ENCODE assay signal across 14 cellular contexts in the genomic region with DNA sequence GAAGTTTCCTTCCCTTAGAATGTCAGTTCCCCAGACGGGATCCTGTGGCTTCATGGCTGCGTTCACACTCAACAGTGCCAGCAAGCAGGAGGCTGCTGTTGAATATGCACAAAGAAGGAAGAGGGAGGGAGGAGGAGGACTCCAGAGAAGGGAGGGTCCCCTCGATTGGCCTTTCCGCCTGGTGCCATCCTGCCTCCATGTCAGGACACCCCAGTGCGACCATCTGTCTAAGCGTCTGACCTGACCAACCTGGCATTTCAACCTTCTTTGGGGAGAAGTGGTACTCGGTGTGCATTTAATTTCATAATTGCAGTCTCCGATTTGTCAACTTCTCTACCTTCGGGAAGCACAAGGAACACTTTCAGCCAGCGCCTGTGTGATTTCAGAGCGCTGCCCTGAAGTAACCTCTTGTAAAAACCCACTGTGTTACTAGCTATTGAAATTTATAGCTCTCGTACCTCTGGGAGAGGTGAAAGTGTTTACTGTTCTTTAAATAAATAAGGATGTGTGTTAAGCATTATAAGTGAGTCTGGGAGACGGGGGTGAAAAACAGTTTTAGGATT.
A peak's percentile ranks its signal among the peaks of the same experiment; 100 is the strongest.
DNase-seq lines count a peak whose midpoint lies in the region; ATAC-seq and TF ChIP-seq lines count a peak whose summit lies in the region.
"Had no signal": no experiment of that assay in that cellular context is flagged by ENCODE, and none has a peak within 500 bp of the region (broad histone marks: within the 10 kb centered on the region; RNA-seq: fewer than 3 reads in every experiment).

No MANE protein-coding gene starts in this region.

- peaks cover 14% of the 10 kb centered on the region for H3K4me1 Mint-ChIP-seq in endodermal cell
- H3K4me1 Mint-ChIP-seq: CD4-positive, CD25-positive, alpha-beta regulatory T cell; central memory CD8-positive, alpha-beta T cell had no signal

- no peaks in the 10 kb centered on the region for H3K36me3 ChIP-seq in endodermal cell (ENCODE audit: control insufficient read depth, insufficient read depth, low read length)

- 73 to 76% methylated on average over 12 to 13 of the region's 13 CpGs for WGBS in endodermal cell (ENCODE audit: insufficient coverage in 1 of 2, insufficient read length in 1 of 2), 2 experiments

- H3K9ac ChIP-seq in endodermal cell (ENCODE audit: extremely low read depth, low read length, poor library complexity, severe bottlenecking): no peak overlapping the region
- H3K9ac ChIP-seq: parathyroid adenoma had no signal

- no peaks in the 10 kb centered on the region for H3K27me3 ChIP-seq in endodermal cell (ENCODE audit: control insufficient read depth, insufficient read depth, low read length, poor library complexity, severe bottlenecking)

- DNase-seq in DMS79 treated with DMSO at 0.1 percent for 48 hours (lab: John Stamatoyannopoulos, UW) (peak; percentile 67), NCI-H2029 treated with DMSO at 0.1 percent for 48 hours (lab: John Stamatoyannopoulos, UW) (peak; percentile 22), endodermal cell (peak; percentile 55), retina (peak; percentile 60), SHP77 treated with DMSO at 0.1 percent for 48 hours (lab: John Stamatoyannopoulos, UW) (no peak), NCI-H2227 treated with DMSO at 0.1 percent for 48 hours (lab: John Stamatoyannopoulos, UW) (no peak)
- DNase-seq: activated T-cell treated with anti-CD3 and anti-CD28 coated beads, Interleukin-2, amount 50 U/mL, for 1 hour; CD4-positive, CD25-positive, alpha-beta regulatory T cell; Kasumi-1; stimulated activated CD4-positive, alpha-beta T cell treated with anti-CD3 and anti-CD28 coated beads, Interleukin-15, amount 100 ng/mL, for 24 hours; T-helper 1 cell had no signal

- no peak overlapping the region for H3K27ac Mint-ChIP-seq in endodermal cell
- H3K27ac Mint-ChIP-seq: CD4-positive, CD25-positive, alpha-beta regulatory T cell had no signal

- no peak overlapping the region for H3K27ac ChIP-seq in endodermal cell (ENCODE audit: low read depth, low read length)
- H3K27ac ChIP-seq: parathyroid adenoma had no signal

- no peak for TF ChIP-seq CTCF in endodermal cell (conservative IDR thresholded peaks at IDR 0.05)

- no peaks in the 10 kb centered on the region for H3K36me3 Mint-ChIP-seq in endodermal cell (ENCODE audit: low read depth)
- H3K36me3 Mint-ChIP-seq: CD4-positive, CD25-positive, alpha-beta regulatory T cell had no signal

- H3K9me3 Mint-ChIP-seq in endodermal cell: no peaks in the 10 kb centered on the region
- H3K9me3 Mint-ChIP-seq: central memory CD8-positive, alpha-beta T cell had no signal

- H3K4me1 ChIP-seq in endodermal cell (ENCODE audit: control insufficient read depth, insufficient read depth, low read length): no peaks in the 10 kb centered on the region
- H3K4me1 ChIP-seq: parathyroid adenoma had no signal

- no peaks in the 10 kb centered on the region for H3K9me3 ChIP-seq in endodermal cell (ENCODE audit: control insufficient read depth, low read length)

- peaks cover 22% of the 10 kb centered on the region for H3K27me3 Mint-ChIP-seq in endodermal cell (ENCODE audit: insufficient read depth)
- H3K27me3 Mint-ChIP-seq: CD4-positive, CD25-positive, alpha-beta regulatory T cell had no signal

- no peak overlapping the region for H3K4me3 ChIP-seq in endodermal cell (ENCODE audit: low read length)

- ATAC-seq in HG03097 (IDR thresholded peaks at IDR 0.05; ENCODE audit: low FRiP score, unreplicated experiment): no peak

- H3K4me3 Mint-ChIP-seq in endodermal cell: no peak overlapping the region
- H3K4me3 Mint-ChIP-seq: CD4-positive, CD25-positive, alpha-beta regulatory T cell; central memory CD8-positive, alpha-beta T cell had no signal

Comparison
In these comparisons a context has a peak if more than half of its experiments do, and no peak if none do; other contexts are left out.
1. DNase-seq: peak in DMS79 treated with DMSO at 0.1 percent for 48 hours (single experiment), NCI-H2029 treated with DMSO at 0.1 percent for 48 hours (single experiment), endodermal cell (single experiment) and retina (single experiment); none in SHP77 treated with DMSO at 0.1 percent for 48 hours (single experiment) and NCI-H2227 treated with DMSO at 0.1 percent for 48 hours (single experiment).